ENCODE assay signal across 18 cellular contexts in the genomic region with DNA sequence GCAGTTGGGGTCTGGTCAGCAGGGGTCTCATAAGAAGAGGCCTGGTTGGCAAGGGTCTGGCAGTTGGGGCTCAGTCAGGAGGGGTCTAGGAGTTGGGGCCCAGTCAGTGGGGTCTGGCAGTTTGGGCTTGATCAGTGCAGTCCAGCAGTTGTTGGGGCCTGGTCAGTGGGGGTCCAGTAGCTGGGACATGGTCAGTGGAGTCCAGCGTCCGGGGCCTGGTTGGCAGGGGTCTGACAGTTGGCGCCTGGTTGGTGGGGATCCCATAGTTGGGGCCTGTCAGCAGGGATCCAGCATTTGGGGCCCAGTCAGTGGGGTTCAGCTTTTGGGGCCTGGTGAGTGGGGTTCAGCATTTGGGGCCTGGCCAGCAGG.
"Had no signal": no experiment of that assay in that cellular context is flagged by ENCODE, and none has a peak within 500 bp of the region (broad histone marks: within the 10 kb centered on the region; RNA-seq: fewer than 3 reads in every experiment).

No MANE protein-coding gene starts in this region.

- H3K4me3 Mint-ChIP-seq: activated naive CD8-positive, alpha-beta T cell treated with anti-CD3 and anti-CD28 coated beads for 36 hours; activated T-helper 17 cell treated with anti-CD3 and anti-CD28 coated beads, Interleukin-2, amount 50 U/mL, for 72 hours; brain had no signal

- DNase-seq: activated CD4-positive, CD25-positive, alpha-beta regulatory T cell treated with anti-CD3 and anti-CD28 coated beads, Interleukin-2, amount 50 U/mL, for 72 hours; activated naive CD4-positive, alpha-beta T cell treated with Interleukin-2 at 50 U/mL for 16 hours; activated naive CD8-positive, alpha-beta T cell treated with anti-CD3 and anti-CD28 coated beads for 36 hours; dermis blood vessel endothelial cell; effector CD8-positive, alpha-beta T cell; esophagus squamous epithelium; foreskin melanocyte; left ventricle myocardium superior; occipital lobe; stimulated activated CD4-positive, alpha-beta T cell treated with anti-CD3 and anti-CD28 coated beads, Interleukin-15, amount 100 ng/mL, for 24 hours; stimulated activated CD4-positive, alpha-beta T cell treated with anti-CD3 and anti-CD28 coated beads, Interleukin-2, amount 100 ng/mL, for 24 hours; stimulated activated naive CD4-positive, alpha-beta T cell treated with Interleukin-2 at 50 U/mL for 16 hours; T-helper 2 cell had no signal

- H3K27me3 ChIP-seq: ascending aorta, esophagus squamous epithelium, tibial nerve had no signal

- H3K9me3 ChIP-seq: ascending aorta, esophagus squamous epithelium, tibial nerve had no signal

- H3K4me1 Mint-ChIP-seq: activated naive CD8-positive, alpha-beta T cell treated with anti-CD3 and anti-CD28 coated beads for 36 hours; activated T-helper 17 cell treated with anti-CD3 and anti-CD28 coated beads, Interleukin-2, amount 50 U/mL, for 72 hours; brain had no signal

- H3K27ac ChIP-seq: ascending aorta, epithelial cell of prostate, esophagus squamous epithelium, tibial nerve had no signal

- H3K27ac Mint-ChIP-seq: activated naive CD8-positive, alpha-beta T cell treated with anti-CD3 and anti-CD28 coated beads for 36 hours; brain had no signal

- H3K36me3 Mint-ChIP-seq: activated naive CD8-positive, alpha-beta T cell treated with anti-CD3 and anti-CD28 coated beads for 36 hours; brain had no signal

- H3K9me3 Mint-ChIP-seq: activated naive CD8-positive, alpha-beta T cell treated with anti-CD3 and anti-CD28 coated beads for 36 hours; activated T-helper 17 cell treated with anti-CD3 and anti-CD28 coated beads, Interleukin-2, amount 50 U/mL, for 72 hours had no signal

- H3K4me1 ChIP-seq: ascending aorta, esophagus squamous epithelium, tibial nerve had no signal

- H3K36me3 ChIP-seq: ascending aorta, esophagus squamous epithelium, tibial nerve had no signal

- H3K4me3 ChIP-seq: ascending aorta, esophagus squamous epithelium, tibial nerve had no signal

- H3K27me3 Mint-ChIP-seq: activated naive CD8-positive, alpha-beta T cell treated with anti-CD3 and anti-CD28 coated beads for 36 hours; activated T-helper 17 cell treated with anti-CD3 and anti-CD28 coated beads, Interleukin-2, amount 50 U/mL, for 72 hours had no signal
